Comparison of ENCODE assay signal across 12 cellular contexts in genomic region chr6:70398783-70399730, GRCh38. TPM values are rescaled to one million over a fixed set of nuclear protein-coding genes. Genes with fewer than 3 reads are reported as not detected.
A peak's percentile ranks its signal among the peaks of the same experiment; 100 is the strongest.
DNase-seq lines count a peak whose midpoint lies in the region; ATAC-seq and TF ChIP-seq lines count a peak whose summit lies in the region.
"Had no signal": no experiment of that assay in that cellular context is flagged by ENCODE, and none has a peak within 500 bp of the region (broad histone marks: within the 10 kb centered on the region; RNA-seq: fewer than 3 reads in every experiment).

No MANE protein-coding gene starts in this region.

- H3K9me3 Mint-ChIP-seq in natural killer cell treated with Interleukin-12 subunit alpha and Interleukin-12 subunit beta and Interleukin-15 and Interleukin-18, amount 100 ng/mL, for 72 hours, result no peaks in the 10 kb centered on the region

- in situ Hi-C loops in transverse colon (cut with MboI; ENCODE audit: low pct_ligation_motif_present in 1 of 4, low pct_unique_long_range_greater_than_20kb in 1 of 4, low sequenced_read_pairs in 3 of 4) (no loop called here), GM13977 (cut with MboI; ENCODE audit: low pct_unique_long_range_greater_than_20kb, low sequenced_read_pairs, unreplicated experiment) (no loop called here)

- H3K9me3 ChIP-seq in SK-N-SH, result no peaks in the 10 kb centered on the region
- no peaks in the 10 kb centered on the region for H3K9me3 ChIP-seq in transverse colon
- H3K9me3 ChIP-seq: BLaER1, tibial nerve had no signal

- H3K4me1 ChIP-seq in SK-N-SH (ENCODE audit: control insufficient read depth in 1 of 2, insufficient read depth in 2 of 2, low read depth in 1 of 2, low read length in 1 of 2) (no peaks in the 10 kb centered on the region), transverse colon (peaks cover 0 to 43% (median 28%) of the 10 kb centered on the region in 4 donors)
- H3K4me1 ChIP-seq: tibial nerve had no signal

- H3K27ac Mint-ChIP-seq in natural killer cell treated with Interleukin-12 subunit alpha and Interleukin-12 subunit beta and Interleukin-15 and Interleukin-18, amount 100 ng/mL, for 72 hours, result no peak overlapping the region

- no peaks in the 10 kb centered on the region for H3K27me3 ChIP-seq in SK-N-SH (ENCODE audit: insufficient read depth)
- no peaks in the 10 kb centered on the region for H3K27me3 ChIP-seq in transverse colon
- H3K27me3 ChIP-seq: BLaER1, tibial nerve had no signal

- WGBS in SK-N-SH (ENCODE audit: low lambda C conversion rate), result 45% methylated on average over 7 of the region's 7 CpGs
- WGBS in transverse colon (ENCODE audit: low coverage in 1 of 2), 2 donors, result 21 to 41% methylated on average over 6 to 7 of the region's 7 CpGs

- TF ChIP-seq RAD21 in SK-N-SH (IDR thresholded peaks at IDR 0.05; ENCODE audit: low read length), result no peak

- H3K27ac ChIP-seq in SK-N-SH (ENCODE audit: low read depth in 2 of 2, low read length in 1 of 2) (no peak overlapping the region), transverse colon (peak overlapping the region; percentile 71 to 82 (median 80))
- H3K27ac ChIP-seq: BLaER1 had no signal

- 0 out of 2 replicates have a peak overlapping the region, but pooled peaks have one; percentile 10 for H2AFZ ChIP-seq in SK-N-SH (ENCODE audit: low read depth)

- no peaks in the 10 kb centered on the region for H4K20me1 ChIP-seq in SK-N-SH (ENCODE audit: insufficient read depth)
- H4K20me1 ChIP-seq: BLaER1 had no signal

- no peak overlapping the region for H3K4me3 ChIP-seq in SK-N-SH (ENCODE audit: low read depth in 2 of 2, low read length in 1 of 2)
- H3K4me3 ChIP-seq in transverse colon, result peak overlapping the region in 2 of 4 donors; percentile 13 to 23
- H3K4me3 ChIP-seq: BLaER1, tibial nerve had no signal

- CTCF ChIA-PET in SK-N-SH (lab: Yijun Ruan, JAX), result interaction anchor here (0.9 to 1.3 kb wide), 2 partner anchors 10 to 89 kb away, joined by 3 to 4 read pairs; no protein-coding TSS in a partner anchor

- TF ChIP-seq CTCF in SK-N-SH (IDR thresholded peaks at IDR 0.05), result no peak
- no peak for TF ChIP-seq CTCF in transverse colon (IDR thresholded peaks at IDR 0.05)
- TF ChIP-seq CTCF in GM13977 (IDR thresholded peaks at IDR 0.05; ENCODE audit: extremely low read depth, insufficient read depth, missing control alignments), result no peak

- peaks cover 21 to 23% of the 10 kb centered on the region in 2 donors for H3K27me3 Mint-ChIP-seq in natural killer cell treated with Interleukin-12 subunit alpha and Interleukin-12 subunit beta and Interleukin-15 and Interleukin-18, amount 100 ng/mL, for 72 hours

- no peaks in the 10 kb centered on the region for H3K9me2 ChIP-seq in SK-N-SH

- TF ChIP-seq EP300 in SK-N-SH (IDR thresholded peaks at IDR 0.05; ENCODE audit: borderline replicate concordance in 1 of 2, low read depth in 1 of 2, low read length in 1 of 2) (no peak), transverse colon (IDR thresholded peaks at IDR 0.05; ENCODE audit: low read depth) (no peak)

- H3K36me3 Mint-ChIP-seq in natural killer cell treated with Interleukin-12 subunit alpha and Interleukin-12 subunit beta and Interleukin-15 and Interleukin-18, amount 100 ng/mL, for 72 hours, result no peaks in the 10 kb centered on the region

- no peak overlapping the region for H3K9ac ChIP-seq in SK-N-SH
- H3K9ac ChIP-seq: BLaER1 had no signal

- POLR2A ChIA-PET in SK-N-SH (lab: Yijun Ruan, JAX), result no interaction called here

- H3K79me2 ChIP-seq in SK-N-SH (ENCODE audit: insufficient read depth), result no peaks in the 10 kb centered on the region

- ATAC-seq in natural killer cell treated with Interleukin-12 subunit alpha and Interleukin-12 subunit beta and Interleukin-15 and Interleukin-18, amount 100 ng/mL, for 72 hours, result no peak

- H3K4me1 Mint-ChIP-seq in natural killer cell treated with Interleukin-12 subunit alpha and Interleukin-12 subunit beta and Interleukin-15 and Interleukin-18, amount 100 ng/mL, for 72 hours (ENCODE audit: low read depth in 2 of 2), result no peaks in the 10 kb centered on the region

- no peak overlapping the region for H3K4me3 Mint-ChIP-seq in natural killer cell treated with Interleukin-12 subunit alpha and Interleukin-12 subunit beta and Interleukin-15 and Interleukin-18, amount 100 ng/mL, for 72 hours

- intact Hi-C loops in transverse colon (cut with DNase I; ENCODE audit: low total_unique reads), result no loop called here

- no peaks in the 10 kb centered on the region for H3F3A ChIP-seq in SK-N-SH (replicated peaks; ENCODE audit: insufficient read depth)

- H3K4me2 ChIP-seq in SK-N-SH, result no peak overlapping the region
- H3K4me2 ChIP-seq: BLaER1 had no signal

- H3K36me3 ChIP-seq in SK-N-SH (replicated peaks in 1 of 2; ENCODE audit: control insufficient read depth in 1 of 2, insufficient read depth in 2 of 2, low read length in 1 of 2) (no peaks in the 10 kb centered on the region), transverse colon (no peaks in the 10 kb centered on the region)
- H3K36me3 ChIP-seq: BLaER1, tibial nerve had no signal

- DNase-seq in NCI-H82 (lab: John Stamatoyannopoulos, UW) (peak; percentile 36), NCI-H82 treated with DMSO at 0.1 percent for 48 hours (lab: John Stamatoyannopoulos, UW; ENCODE audit: unreplicated experiment) (no peak), SK-N-SH (no peak), iPS-NIHi11 (ENCODE audit: low spot score) (peak; percentile 8), transverse colon (peak; percentile 73), NCI-H2227 treated with DMSO at 0.1 percent for 48 hours (lab: John Stamatoyannopoulos, UW) (no peak), GM13977 (ENCODE audit: low spot score) (no peak)
- DNase-seq in natural killer cell treated with Interleukin-12 subunit alpha and Interleukin-12 subunit beta and Interleukin-15 and Interleukin-18, amount 100 ng/mL, for 72 hours (ENCODE audit: low spot score), result no peak
- DNase-seq: effector CD8-positive, alpha-beta T cell; KG1 had no signal

- TF ChIP-seq POLR2A in transverse colon (IDR thresholded peaks at IDR 0.05), result peak; percentile 87

TF ChIP-seq in SK-N-SH, 30 proteins besides CTCF, POLR2A, EP300 and RAD21:
- TF ChIP-seq NFIC (IDR thresholded peaks at IDR 0.05; ENCODE audit: borderline replicate concordance), result no peak
- no peak for TF ChIP-seq POLR2AphosphoS5 (IDR thresholded peaks at IDR 0.05; ENCODE audit: low read depth, low read length)
- no peak for TF ChIP-seq MXI1 (IDR thresholded peaks at IDR 0.05; ENCODE audit: low read depth, low read length)
- TF ChIP-seq SMC3 (IDR thresholded peaks at IDR 0.05; ENCODE audit: low read depth, low read length), result no peak
- TF ChIP-seq ZBTB33 (IDR thresholded peaks at IDR 0.05; ENCODE audit: borderline replicate concordance, low read depth), result no peak
- no peak for TF ChIP-seq TEAD4 (IDR thresholded peaks at IDR 0.05; ENCODE audit: borderline replicate concordance, insufficient read depth)
- no peak for TF ChIP-seq SIN3A (IDR thresholded peaks at IDR 0.05; ENCODE audit: borderline replicate concordance, low read depth, low read length)
- TF ChIP-seq MEF2A (IDR thresholded peaks at IDR 0.05; ENCODE audit: borderline replicate concordance, low read depth), result no peak
- no peak for TF ChIP-seq ELF1 (IDR thresholded peaks at IDR 0.05)
- TF ChIP-seq JUND (IDR thresholded peaks at IDR 0.05), result no peak
- TF ChIP-seq FOSL2 (IDR thresholded peaks at IDR 0.05; ENCODE audit: borderline replicate concordance, low read depth), result no peak
- no peak for TF ChIP-seq USF1 (IDR thresholded peaks at IDR 0.05; ENCODE audit: borderline replicate concordance, low read depth)
- TF ChIP-seq RCOR1 (IDR thresholded peaks at IDR 0.05; ENCODE audit: low read length), result no peak
- no peak for TF ChIP-seq FOXM1 (IDR thresholded peaks at IDR 0.05; ENCODE audit: low read depth)

RNA-seq across cellular contexts. Expression of gene FAM135A, which starts 14.3 kb away (rescaled TPM):
- 2.6 and 3.4 TPM in 2 replicates for polyA plus RNA-seq in SK-N-SH (2012; rRNA removed)
- 3.5 and 4.0 TPM in 2 replicates for polyA plus RNA-seq in SK-N-SH (2012; cell fraction: cytosol; rRNA removed)
- polyA plus RNA-seq in SK-N-SH (2012; cell fraction: nucleus; rRNA removed), result 3.0 and 6.1 TPM in 2 replicates
- total RNA-seq in transverse colon, result 100 to 1,000 TPM in 1 of 4 donors, 10 to 100 TPM in 3; 38.9 to 115 (median 65.7) TPM
- 10 to 100 TPM in 1 of 2 donors, 1 to 10 TPM in 1; 7.0 to 20.4 TPM for total RNA-seq in natural killer cell treated with Interleukin-12 subunit alpha and Interleukin-12 subunit beta and Interleukin-15 and Interleukin-18, amount 100 ng/mL, for 72 hours

Comparison
In these comparisons a context has a peak if more than half of its experiments do, and no peak if none do; other contexts are left out.
1. DNase-seq: peak in NCI-H82 (single experiment), iPS-NIHi11 (single experiment) and transverse colon (single experiment); none in NCI-H82 treated with DMSO at 0.1 percent for 48 hours (single experiment), SK-N-SH (single experiment), natural killer cell treated with Interleukin-12 subunit alpha and Interleukin-12 subunit beta and Interleukin-15 and Interleukin-18, amount 100 ng/mL, for 72 hours (single experiment), NCI-H2227 treated with DMSO at 0.1 percent for 48 hours (single experiment) and GM13977 (single experiment).
2. H3K27ac ChIP-seq: peak in transverse colon (4 of 4); none in SK-N-SH (0 of 2).